19 cellular contexts compared by ENCODE assay signal in the genomic region with DNA sequence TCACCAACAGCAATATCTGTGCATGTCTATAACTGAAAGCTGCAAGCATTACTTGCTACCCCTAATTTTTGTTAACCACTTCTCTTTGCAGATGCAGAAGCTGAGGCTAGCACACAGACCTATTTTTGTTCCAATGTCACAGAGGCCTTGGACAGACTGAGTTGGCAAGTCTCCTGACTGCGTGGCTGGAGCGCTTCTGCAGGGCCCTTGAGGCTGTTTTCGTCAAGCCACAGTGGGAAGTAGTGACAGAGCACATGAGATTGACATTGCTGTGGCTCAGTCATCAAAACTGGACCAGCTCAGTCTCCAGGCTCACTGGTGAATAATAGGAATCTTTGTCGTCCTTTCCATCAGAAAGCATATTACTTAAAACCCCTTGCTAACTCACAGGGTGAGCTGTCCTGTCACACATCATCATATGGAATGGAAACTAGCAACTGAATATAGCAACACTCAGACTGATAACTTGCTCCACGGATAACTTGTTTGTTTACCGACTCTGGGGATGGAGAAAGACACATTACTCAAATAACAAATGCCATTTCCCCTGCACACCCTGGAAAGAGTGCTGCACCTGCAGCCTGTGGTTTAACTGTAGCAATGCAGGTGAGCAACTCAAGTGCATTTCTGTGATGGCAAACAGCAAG. TPM values are rescaled to one million over a fixed set of nuclear protein-coding genes. Genes with fewer than 3 reads are reported as not detected.
A peak's percentile ranks its signal among the peaks of the same experiment; 100 is the strongest.
DNase-seq lines count a peak whose midpoint lies in the region; ATAC-seq and TF ChIP-seq lines count a peak whose summit lies in the region.
"Had no signal": no experiment of that assay in that cellular context is flagged by ENCODE, and none has a peak within 500 bp of the region (broad histone marks: within the 10 kb centered on the region; RNA-seq: fewer than 3 reads in every experiment).

No MANE protein-coding gene starts in this region.

- no peak for TF ChIP-seq CTCF in OCI-LY7 (conservative IDR thresholded peaks at IDR 0.05; ENCODE audit: low read length)

- H3K27ac ChIP-seq in OCI-LY7 (ENCODE audit: low read depth, low read length, poor library complexity, severe bottlenecking): peak overlapping the region; percentile 89
- H3K27ac ChIP-seq: coronary artery, epithelial cell of prostate, VCaP had no signal

- no TSS peak for BruUV-seq in OCI-LY7 (replicated peaks; lab: Mats Ljungman, UMichigan)

- H3K4me2 ChIP-seq in OCI-LY7 (ENCODE audit: low read length): peak overlapping the region; percentile 66

- H3K9me3 ChIP-seq in OCI-LY7 (ENCODE audit: low read length): no peaks in the 10 kb centered on the region
- H3K9me3 ChIP-seq: HAP-1, mucosa of descending colon, spleen had no signal

- H3K4me3 ChIP-seq in OCI-LY7 (ENCODE audit: low read depth, low read length, poor library complexity, severe bottlenecking): peak overlapping the region; percentile 49
- H3K4me3 ChIP-seq: coronary artery, HAP-1, mucosa of descending colon, spleen had no signal

- H4K20me1 ChIP-seq in OCI-LY7 (ENCODE audit: insufficient read depth, low read length): no peaks in the 10 kb centered on the region

- CTCF ChIA-PET in OCI-LY7 (lab: Charles Lee; ENCODE audit: unreplicated experiment): no interaction called here

- DNase-seq in COLO668 (lab: John Stamatoyannopoulos, UW; ENCODE audit: unreplicated experiment) (peak; percentile 3), OCI-LY7 (ENCODE audit: low spot score) (peak; percentile 62), head of caudate nucleus (peak in 41 of 42 donors; percentile 21 to 75 (median 58)), pons (ENCODE audit: low spot score) (peak; percentile 90), NCI-H2227 treated with DMSO at 0.1 percent for 48 hours (lab: John Stamatoyannopoulos, UW) (no peak), SHP77 treated with DMSO at 0.1 percent for 48 hours (lab: John Stamatoyannopoulos, UW) (no peak)
- DNase-seq: activated CD4-positive, alpha-beta memory T cell treated with anti-CD3 and anti-CD28 coated beads, Interleukin-2, amount 10 ng/mL, durations not matched to agents 7 days and 5 days; COR-L47; GF-D8; mucosa of descending colon; NCI-H2171 treated with DMSO at 0.1 percent for 48 hours; spleen; stimulated activated naive CD8-positive, alpha-beta T cell treated with anti-CD3 and anti-CD28 coated beads, Interleukin-15, Interleukin-2, amounts not matched to agents 100 U/mL and 50 U/mL, for 24 hours had no signal

- H3K4me1 ChIP-seq in OCI-LY7 (ENCODE audit: insufficient read depth, low read length, poor library complexity, severe bottlenecking): peaks cover 80% of the 10 kb centered on the region
- H3K4me1 ChIP-seq: HAP-1 had no signal

- ATAC-seq in GM21381 (IDR thresholded peaks at IDR 0.05; ENCODE audit: unreplicated experiment) (no peak), HG03045 (IDR thresholded peaks at IDR 0.05; ENCODE audit: unreplicated experiment) (no peak)
- ATAC-seq: mucosa of descending colon; stimulated activated naive CD8-positive, alpha-beta T cell treated with anti-CD3 and anti-CD28 coated beads, Interleukin-15, Interleukin-2, amounts not matched to agents 100 U/mL and 50 U/mL, for 24 hours had no signal

- no peaks in the 10 kb centered on the region; the same call in 1 of the 2 replicates for H3K36me3 ChIP-seq in OCI-LY7 (ENCODE audit: insufficient read depth, low read length)
- H3K36me3 ChIP-seq: HAP-1, spleen had no signal

- H3K79me2 ChIP-seq in OCI-LY7 (ENCODE audit: insufficient read depth, low read depth, low read length): no peaks in the 10 kb centered on the region

- H2AFZ ChIP-seq in OCI-LY7 (ENCODE audit: low read length): peak overlapping the region; percentile 74; the same call in 1 of the 2 replicates

- intact Hi-C loops in OCI-LY7 (cut with micrococcal nuclease; ENCODE audit: unreplicated experiment) (loop anchor here (1.0 kb wide), 1 partner anchor 44 kb away; no protein-coding TSS in a partner anchor), head of caudate nucleus (cut with DNase I) (no loop called here)

- POLR2A ChIA-PET in OCI-LY7 (lab: Charles Lee): interaction anchor here (0.6 to 5.2 kb wide), 4 partner anchors 8 to 1574 kb away, joined by 3 to 49 read pairs (median 5); no protein-coding TSS in a partner anchor

- no peaks in the 10 kb centered on the region for H3K9me2 ChIP-seq in OCI-LY7 (ENCODE audit: insufficient read depth, low read length)

RNA-seq across cellular contexts. Expression of a gene that starts 43.6 kb away (rescaled TPM):
- total RNA-seq in OCI-LY7 (2014; rRNA removed; shearing (Covaris generic)): 170 and 189 TPM in 2 replicates
- total RNA-seq in OCI-LY7 (2022): 262 and 315 TPM in 2 replicates

Comparison
In these comparisons a context has a peak if more than half of its experiments do, and no peak if none do; other contexts are left out.
1. DNase-seq: peak in COLO668 (single experiment), OCI-LY7 (single experiment), head of caudate nucleus (41 of 42) and pons (single experiment); none in NCI-H2227 treated with DMSO at 0.1 percent for 48 hours (single experiment) and SHP77 treated with DMSO at 0.1 percent for 48 hours (single experiment).